In genomic region chr5:180208038-180208434, GRCh38 we compare ENCODE assay signal across 11 cellular contexts. TPM values are rescaled to one million over a fixed set of nuclear protein-coding genes. Genes with fewer than 3 reads are reported as not detected.
DNase-seq lines count a peak whose midpoint lies in the region; ATAC-seq, FAIRE-seq and TF ChIP-seq lines count a peak whose summit lies in the region.
"Had no signal": no experiment of that assay in that cellular context is flagged by ENCODE, and none has a peak within 500 bp of the region (broad histone marks: within the 10 kb centered on the region; RNA-seq: fewer than 3 reads in every experiment).

No MANE protein-coding gene starts in this region.

- DNase-seq in HepG2 (ENCODE audit: low spot score), result no peak
- no peak for DNase-seq in right lobe of liver
- no peak for DNase-seq in adipocyte (ENCODE audit: low read depth)
- DNase-seq in germinal center (ENCODE audit: low spot score), result no peak
- DNase-seq: left colon, tibial artery had no signal

- in situ Hi-C loops in HepG2 (cut with HindIII; ENCODE audit: extremely low pct_ligation_motif_present, low pct_unique_long_range_greater_than_20kb), result loop anchor here (5.0 to 25.0 kb wide), 3 partner anchors 76 to 254 kb away; no protein-coding TSS in a partner anchor

- no peak for TF ChIP-seq RAD21 in HepG2 (CRISPR knock-in tag; IDR thresholded peaks at IDR 0.05)

- no peaks in the 10 kb centered on the region for H3K36me3 ChIP-seq in HepG2 (replicated peaks in 1 of 2; ENCODE audit: control insufficient read depth in 1 of 2, insufficient read depth in 2 of 2, low read length in 2 of 2)
- no peaks in the 10 kb centered on the region for H3K36me3 ChIP-seq in right lobe of liver
- H3K36me3 ChIP-seq in adipocyte (ENCODE audit: control insufficient read depth, insufficient read depth, low read length, severe bottlenecking), result no peaks in the 10 kb centered on the region
- H3K36me3 ChIP-seq in muscle layer of duodenum (ENCODE audit: control insufficient read depth in 1 of 2, insufficient read depth in 2 of 2, low read length in 2 of 2), result no peaks in the 10 kb centered on the region
- no peaks in the 10 kb centered on the region for H3K36me3 ChIP-seq in urinary bladder (ENCODE audit: insufficient read depth)
- H3K36me3 ChIP-seq: SJSA1, tibial artery had no signal

- TF ChIP-seq EP300 in HepG2 (IDR thresholded peaks at IDR 0.05; ENCODE audit: low read depth in 2 of 2, low read length in 2 of 2) (no peak), HepG2 (CRISPR knock-in tag; IDR thresholded peaks at IDR 0.05; ENCODE audit: borderline replicate concordance) (no peak)

- no TSS peak for BruUV-seq in HepG2 (replicated peaks; lab: Mats Ljungman, UMichigan)

- no peak for FAIRE-seq in HepG2 (lab: Jason Lieb, UNC)

- TF ChIP-seq CTCF in HepG2 (CRISPR knock-in tag; IDR thresholded peaks at IDR 0.05), result no peak
- TF ChIP-seq CTCF in right lobe of liver (IDR thresholded peaks at IDR 0.05), result no peak

- POLR2A ChIA-PET in HepG2 (lab: Yijun Ruan, JAX), result no interaction called here

- H3K79me2 ChIP-seq in HepG2 (ENCODE audit: insufficient read depth, low read length), result no peaks in the 10 kb centered on the region

- ATAC-seq in HepG2, result no peak
- no peak for ATAC-seq in right lobe of liver
- ATAC-seq in HG02798 (IDR thresholded peaks at IDR 0.05; ENCODE audit: poor library complexity, unreplicated experiment), result no peak
- no peak for ATAC-seq in GM18873 (IDR thresholded peaks at IDR 0.05; ENCODE audit: low FRiP score, unreplicated experiment)

- H3K4me2 ChIP-seq in HepG2 (ENCODE audit: low read depth, low read length), result peak overlapping the region; percentile 73

- peak overlapping the region in 1 of 3 experiments; percentile 61; a peak in 2 of 6 replicates for H3K4me3 ChIP-seq in HepG2 (replicated peaks in 1 of 3; ENCODE audit: insufficient read depth in 1 of 3, low read depth in 2 of 3, low read length in 3 of 3)
- H3K4me3 ChIP-seq in right lobe of liver, result no peak overlapping the region
- peak overlapping the region; percentile 5 for H3K4me3 ChIP-seq in adipocyte (ENCODE audit: low read length)
- H3K4me3 ChIP-seq in muscle layer of duodenum (ENCODE audit: low read depth in 1 of 2, low read length in 2 of 2), result peak overlapping the region; percentile 33 to 59
- peak overlapping the region; percentile 53 for H3K4me3 ChIP-seq in urinary bladder (ENCODE audit: low read depth, low read length)

- H2AFZ ChIP-seq in HepG2 (ENCODE audit: low read length), result no peak overlapping the region

- CTCF ChIA-PET in HepG2 (lab: Yijun Ruan, JAX; ENCODE audit: low intra/inter-chr PET ratio, low total read pairs), result interaction anchor here (0.7 to 1.7 kb wide), 2 partner anchors 36 to 81 kb away, joined by 3 to 5 read pairs; no protein-coding TSS in a partner anchor

- no peaks in the 10 kb centered on the region for H3K9me3 ChIP-seq in HepG2 (ENCODE audit: low read length)
- no peaks in the 10 kb centered on the region for H3K9me3 ChIP-seq in right lobe of liver
- no peaks in the 10 kb centered on the region for H3K9me3 ChIP-seq in adipocyte (ENCODE audit: control insufficient read depth, low read length)
- H3K9me3 ChIP-seq in muscle layer of duodenum (ENCODE audit: control insufficient read depth in 1 of 2, low read length in 2 of 2), result no peaks in the 10 kb centered on the region
- H3K9me3 ChIP-seq: tibial artery had no signal

- H3K27ac ChIP-seq in HepG2 (ENCODE audit: extremely low read length, insufficient read depth, low read length) (no peak overlapping the region), right lobe of liver (no peak overlapping the region), muscle layer of duodenum (ENCODE audit: low read length) (no peak overlapping the region), urinary bladder (ENCODE audit: low read depth) (no peak overlapping the region)
- H3K27ac ChIP-seq: SJSA1, tibial artery had no signal

- 0 out of 2 replicates have a peak, but pooled peaks cover 2% of the 10 kb centered on the region for H4K20me1 ChIP-seq in HepG2 (ENCODE audit: insufficient read depth, low read length)

- H3K4me1 ChIP-seq in HepG2 (ENCODE audit: insufficient read depth, low read length), result peaks cover 11% of the 10 kb centered on the region
- peaks cover 0 to 5% (median 0%) of the 10 kb centered on the region in 4 donors for H3K4me1 ChIP-seq in right lobe of liver
- H3K4me1 ChIP-seq in adipocyte (ENCODE audit: control insufficient read depth, insufficient read depth, low read length), result no peaks in the 10 kb centered on the region
- peaks cover 0 to 9% of the 10 kb centered on the region in 2 donors for H3K4me1 ChIP-seq in muscle layer of duodenum (ENCODE audit: control insufficient read depth in 1 of 2, insufficient read depth in 2 of 2, low read length in 2 of 2)
- no peaks in the 10 kb centered on the region for H3K4me1 ChIP-seq in urinary bladder (ENCODE audit: insufficient read depth)

- no peak for TF ChIP-seq POLR2A in HepG2 (IDR thresholded peaks at IDR 0.05; ENCODE audit: insufficient read depth in 1 of 2, low read depth in 2 of 2, low read length in 2 of 2)
- no peak for TF ChIP-seq POLR2A in right lobe of liver (IDR thresholded peaks at IDR 0.05)

- H3K9ac ChIP-seq in HepG2 (ENCODE audit: insufficient read depth, low read depth, low read length) (no peak overlapping the region), adipocyte (ENCODE audit: low read length) (no peak overlapping the region)

- intact Hi-C loops in HepG2 (cut with micrococcal nuclease; ENCODE audit: unreplicated experiment), result loop anchor here (10.0 kb wide), 2 partner anchors 83 to 87 kb away; partner anchors contain the start of gene MAPK9
- intact Hi-C loops in right lobe of liver (cut with DNase I), result no loop called here

- peaks cover 0 to 17% of the 10 kb centered on the region in 2 experiments; a peak in 3 of 5 replicates for H3K27me3 ChIP-seq in HepG2 (ENCODE audit: control insufficient read depth in 1 of 2, insufficient read depth in 2 of 2, low read length in 2 of 2)
- H3K27me3 ChIP-seq in right lobe of liver, result no peaks in the 10 kb centered on the region
- peaks cover 39% of the 10 kb centered on the region for H3K27me3 ChIP-seq in adipocyte (replicated peaks; ENCODE audit: control insufficient read depth, insufficient read depth, low read length)
- peaks cover 14% of the 10 kb centered on the region for H3K27me3 ChIP-seq in muscle layer of duodenum (ENCODE audit: low read depth, low read length)

- WGBS in HepG2 (ENCODE audit: low lambda C conversion rate), result 55% methylated on average over 11 of the region's 14 CpGs
- WGBS in right lobe of liver (ENCODE audit: insufficient coverage, low coverage, low lambda C conversion rate, missing lambda C conversion rate), result 28% methylated on average over 7 of the region's 14 CpGs
- WGBS in urinary bladder, result 31% methylated on average over 14 of the region's 14 CpGs

TF ChIP-seq in HepG2, 621 proteins besides CTCF, POLR2A, EP300 and RAD21 (continues in another document):
- TF ChIP-seq TEAD3 (CRISPR knock-in tag; optimal IDR thresholded peaks at IDR 0.05; ENCODE audit: borderline replicate concordance) (peak; percentile 5), RNF2 (conservative IDR thresholded peaks at IDR 0.05; ENCODE audit: low read depth) (no peak), ZFP37 (CRISPR knock-in tag; IDR thresholded peaks at IDR 0.05; ENCODE audit: borderline replicate concordance) (no peak), ZNF749 (CRISPR knock-in tag; IDR thresholded peaks at IDR 0.05; ENCODE audit: borderline replicate concordance) (no peak), EHMT2 (IDR thresholded peaks at IDR 0.05; ENCODE audit: borderline replicate concordance, low read depth, low read length) (no peak)

RNA-seq across cellular contexts. Expression of gene RASGEF1C, which starts 1.0 kb away (rescaled TPM):
- not detected in 2 replicates for total RNA-seq in HepG2 (2016; rRNA removed; fragmentation: Illumina TruSeq; extraction: Trizol)
- not detected in 2 replicates for total RNA-seq in HepG2 (2016; cell fraction: cytosol; rRNA removed; fragmentation: Illumina TruSeq; extraction: Trizol; ENCODE audit: low read depth)
- not detected in 2 replicates for total RNA-seq in HepG2 (2016; cell fraction: insoluble cytoplasmic fraction; rRNA removed; fragmentation: Illumina TruSeq; extraction: Trizol)
- not detected in 2 replicates for total RNA-seq in HepG2 (2016; cell fraction: membrane; rRNA removed; fragmentation: Illumina TruSeq; extraction: Trizol)
- total RNA-seq in HepG2 (2016; cell fraction: nucleus; rRNA removed; fragmentation: Illumina TruSeq; extraction: Trizol), result not detected in 2 replicates
- polyA plus RNA-seq in HepG2 (2011; rRNA removed), result 0.14 TPM in 1 of 2 replicates, not detected in the other
- polyA plus RNA-seq in HepG2 (2011; cell fraction: cytosol; rRNA removed), result 0.03 TPM in 1 of 2 replicates, not detected in the other
- polyA plus RNA-seq in HepG2 (2011; cell fraction: nucleus; rRNA removed), result 0.21 TPM in 1 of 2 replicates, not detected in the other
- not detected in 2 replicates for polyA plus RNA-seq in HepG2 (2012)
- polyA plus RNA-seq in HepG2 (2016; cell fraction: cytosol; fragmentation: Illumina TruSeq; extraction: Trizol; ENCODE audit: low read depth), result 0.10 TPM in 1 of 2 replicates, not detected in the other
- polyA plus RNA-seq in HepG2 (2016; cell fraction: insoluble cytoplasmic fraction; fragmentation: Illumina TruSeq; extraction: Trizol; ENCODE audit: low read depth), result not detected in 2 replicates
- 0.14 TPM in 1 of 2 replicates, not detected in the other for polyA plus RNA-seq in HepG2 (2016; cell fraction: membrane; fragmentation: Illumina TruSeq; extraction: Trizol; ENCODE audit: low read depth)
- polyA plus RNA-seq in HepG2 (2016; cell fraction: nucleus; fragmentation: Illumina TruSeq; extraction: Trizol; ENCODE audit: insufficient read depth, low read depth), result not detected in 2 replicates
- 0.70 TPM in 1 of 2 replicates, not detected in the other for polyA minus RNA-seq in HepG2 (2011; rRNA and poly(A)+ RNA removed; ENCODE audit: low replicate concordance)
- polyA minus RNA-seq in HepG2 (2011; cell fraction: cytosol; rRNA and poly(A)+ RNA removed), result not detected in 2 replicates
- not detected in 2 replicates for polyA minus RNA-seq in HepG2 (2011; cell fraction: nucleus; rRNA and poly(A)+ RNA removed)
- total RNA-seq in right lobe of liver, result under 1 TPM in 1 of 6 experiments, not detected in 5; 0.64 TPM
- total RNA-seq in urinary bladder, result 0.69 TPM
- 1.1 TPM for polyA plus RNA-seq in urinary bladder
- total RNA-seq: SJSA1 had no signal

Comparison
In these comparisons a context has a peak if more than half of its experiments do, and no peak if none do; other contexts are left out.
1. H3K4me3 ChIP-seq: peak in adipocyte (single experiment), muscle layer of duodenum (2 of 2) and urinary bladder (single experiment); none in right lobe of liver (0 of 3).